Comparison of ENCODE assay signal across 23 cellular contexts in the genomic region with DNA sequence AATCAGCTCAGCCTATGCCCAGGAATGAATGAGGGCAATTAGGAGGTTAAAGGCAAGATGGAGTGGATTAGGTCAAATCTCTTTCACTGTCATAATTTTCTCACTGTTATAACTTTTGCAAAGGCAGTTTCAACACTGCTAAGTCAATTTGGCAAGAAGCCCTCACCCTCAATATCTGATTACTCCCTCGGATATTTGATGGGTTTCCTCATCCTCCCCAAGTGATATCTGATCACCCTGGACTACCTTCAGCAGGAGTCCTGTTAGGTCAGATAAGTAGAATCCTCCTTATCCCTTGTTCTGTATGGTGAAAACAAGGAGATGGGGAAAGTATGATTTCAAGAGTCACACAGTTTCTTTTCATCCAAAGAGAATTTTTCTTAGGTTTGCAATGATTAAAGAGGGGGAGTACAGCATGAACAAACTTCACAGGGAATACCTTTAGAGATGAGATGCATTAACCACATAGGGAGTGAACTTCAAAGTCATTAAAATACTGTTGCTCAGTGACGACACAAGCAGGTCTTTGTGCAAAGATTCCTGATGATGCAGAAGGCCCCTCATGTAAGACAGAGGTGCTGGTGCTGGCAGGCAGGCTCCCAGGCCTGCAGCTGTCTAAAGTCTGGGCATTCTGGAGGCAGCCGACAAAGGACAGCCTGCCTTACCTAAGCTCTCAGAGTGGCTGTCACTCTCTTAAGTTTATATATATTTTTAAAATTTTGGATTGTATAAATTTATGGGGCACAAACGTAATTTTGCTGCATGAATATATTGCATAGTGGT.
A peak's percentile ranks its signal among the peaks of the same experiment; 100 is the strongest.
DNase-seq lines count a peak whose midpoint lies in the region; ATAC-seq and TF ChIP-seq lines count a peak whose summit lies in the region.
"Had no signal": no experiment of that assay in that cellular context is flagged by ENCODE, and none has a peak within 500 bp of the region (broad histone marks: within the 10 kb centered on the region; RNA-seq: fewer than 3 reads in every experiment).

No MANE protein-coding gene starts in this region.

- H3K4me3 ChIP-seq in cardiac muscle cell (no peak overlapping the region), mesenchymal stem cell (ENCODE audit: insufficient read depth in 1 of 2, low read depth in 1 of 2, low read length in 2 of 2) (no peak overlapping the region), trophoblast cell (ENCODE audit: low read depth, low read length) (no peak overlapping the region)
- H3K4me3 ChIP-seq: GM12878, GM23338, Peyer's patch had no signal

- no peaks in the 10 kb centered on the region for H3K27me3 ChIP-seq in cardiac muscle cell
- H3K27me3 ChIP-seq in mesenchymal stem cell (ENCODE audit: control insufficient read depth in 1 of 2, insufficient read depth in 1 of 2, low read length in 2 of 2), result no peaks in the 10 kb centered on the region
- no peaks in the 10 kb centered on the region for H3K27me3 ChIP-seq in trophoblast cell (ENCODE audit: insufficient read depth, low read length)
- H3K27me3 ChIP-seq: BE2C, Peyer's patch had no signal

- no peak overlapping the region for H4K12ac ChIP-seq in trophoblast cell (ENCODE audit: low read depth, low read length)

- H3K9ac ChIP-seq in mesenchymal stem cell (ENCODE audit: low read length) (no peak overlapping the region), trophoblast cell (ENCODE audit: low read length) (no peak overlapping the region)

- H3K79me1 ChIP-seq in mesenchymal stem cell (replicated peaks; ENCODE audit: low read length, poor library complexity, severe bottlenecking) (no peaks in the 10 kb centered on the region), trophoblast cell (ENCODE audit: low read length) (peaks cover 50% of the 10 kb centered on the region)

- WGBS in mesenchymal stem cell, result 57% methylated on average over 2 of the region's 4 CpGs
- no CpG with 5 or more reads among the region's 4 CpGs for WGBS in trophoblast cell (ENCODE audit: extremely low coverage, insufficient coverage, insufficient read length)

- H3K27ac ChIP-seq in cardiac muscle cell (peak overlapping the region; percentile 83), mesenchymal stem cell (ENCODE audit: low read length, poor library complexity, severe bottlenecking) (no peak overlapping the region), trophoblast cell (ENCODE audit: low read depth, low read length) (peak overlapping the region; percentile 92)
- H3K27ac ChIP-seq: 22Rv1, Peyer's patch had no signal

- H2AK5ac ChIP-seq in mesenchymal stem cell (ENCODE audit: low read length, severe bottlenecking), result no peak overlapping the region
- H2AK5ac ChIP-seq in trophoblast cell (ENCODE audit: low read length), result peak overlapping the region; percentile 71

- no peak overlapping the region for H4K91ac ChIP-seq in mesenchymal stem cell (ENCODE audit: low read length)
- H4K91ac ChIP-seq in trophoblast cell (ENCODE audit: low read depth, low read length), result peak overlapping the region; percentile 88

- H4K8ac ChIP-seq in mesenchymal stem cell (ENCODE audit: low read length), result no peak overlapping the region
- peak overlapping the region; percentile 74 for H4K8ac ChIP-seq in trophoblast cell (ENCODE audit: low read depth, low read length)

- H2BK5ac ChIP-seq in mesenchymal stem cell (ENCODE audit: low read depth, low read length, poor library complexity, severe bottlenecking), result no peak overlapping the region
- peak overlapping the region; percentile 97 for H2BK5ac ChIP-seq in trophoblast cell (ENCODE audit: low read depth, low read length, poor library complexity)

- no peak for TF ChIP-seq CTCF in cardiac muscle cell (IDR thresholded peaks at IDR 0.05; ENCODE audit: low read depth, low read length)

- H3K4me1 ChIP-seq in cardiac muscle cell (ENCODE audit: low read depth) (peaks cover 22% of the 10 kb centered on the region), mesenchymal stem cell (ENCODE audit: control insufficient read depth, insufficient read depth, low read depth, low read length) (no peaks in the 10 kb centered on the region), trophoblast cell (ENCODE audit: control insufficient read depth in 1 of 2, insufficient read depth in 2 of 2, low read length in 2 of 2) (peaks cover 18 to 30% of the 10 kb centered on the region in 2 experiments)
- H3K4me1 ChIP-seq: Peyer's patch had no signal

- ATAC-seq in left ventricle myocardium superior, result no peak
- no peak for ATAC-seq in HG02571 (IDR thresholded peaks at IDR 0.05; ENCODE audit: unreplicated experiment)
- ATAC-seq: GM12878, GM23338 had no signal

- H3K4me2 ChIP-seq in mesenchymal stem cell (ENCODE audit: low read length, poor library complexity, severe bottlenecking), result no peak overlapping the region
- H3K4me2 ChIP-seq in trophoblast cell (ENCODE audit: low read length), result no peak overlapping the region
- H3K4me2 ChIP-seq: GM23338 had no signal

- no peak overlapping the region for H2BK120ac ChIP-seq in mesenchymal stem cell (ENCODE audit: low read depth, low read length)
- peak overlapping the region; percentile 94 for H2BK120ac ChIP-seq in trophoblast cell (ENCODE audit: insufficient read depth, low read length, poor library complexity)

- no peak overlapping the region for H3K4ac ChIP-seq in mesenchymal stem cell (ENCODE audit: low read depth in 1 of 2, low read length in 2 of 2)
- H3K4ac ChIP-seq in trophoblast cell (ENCODE audit: low read depth, low read length), result peak overlapping the region; percentile 63

- H3K36me3 ChIP-seq in cardiac muscle cell (no peaks in the 10 kb centered on the region), mesenchymal stem cell (ENCODE audit: control insufficient read depth in 1 of 2, insufficient read depth in 2 of 2, low read depth in 1 of 2, low read length in 2 of 2) (no peaks in the 10 kb centered on the region), trophoblast cell (ENCODE audit: control insufficient read depth in 1 of 2, insufficient read depth in 2 of 2, low read length in 2 of 2) (no peaks in the 10 kb centered on the region)
- H3K36me3 ChIP-seq: BE2C, Peyer's patch had no signal

- no peak overlapping the region for H2BK12ac ChIP-seq in mesenchymal stem cell (ENCODE audit: low read length in 2 of 2)
- H2BK12ac ChIP-seq in trophoblast cell (ENCODE audit: low read length), result peak overlapping the region; percentile 91

- H2BK15ac ChIP-seq in mesenchymal stem cell (ENCODE audit: low read depth, poor library complexity, severe bottlenecking), result no peak overlapping the region

- intact Hi-C loops in left ventricle myocardium superior (cut with micrococcal nuclease), result no loop called here

- H2AFZ ChIP-seq in mesenchymal stem cell (ENCODE audit: low read depth, low read length), result no peak overlapping the region
- H2AFZ ChIP-seq in trophoblast cell (ENCODE audit: insufficient read depth, low read length, poor library complexity), result no peak overlapping the region

- H3K23ac ChIP-seq in mesenchymal stem cell (ENCODE audit: low read length in 2 of 2) (no peak overlapping the region), trophoblast cell (ENCODE audit: low read length) (no peak overlapping the region)

- DNase-seq in cardiac muscle cell (ENCODE audit: low read depth in 1 of 2, low spot score in 1 of 2) (no peak), left ventricle myocardium superior (no peak), mesenchymal stem cell (peak; percentile 6), trophoblast cell (peak; percentile 75 to 92), NCI-H2107 (lab: John Stamatoyannopoulos, UW) (no peak), SK-N-DZ (ENCODE audit: low spot score) (no peak)
- DNase-seq: CD8-positive, alpha-beta memory T cell; DMS 273 treated with DMSO at 0.1 percent for 48 hours; DMS79; EL; GDM1; H9; MV-4-11; NCI-H1105 treated with DMSO at 0.1 percent for 48 hours; NCI-H2029; NCI-H69; Peyer's patch; SIG-M5 had no signal

- peaks cover 6% of the 10 kb centered on the region for H3K79me2 ChIP-seq in trophoblast cell (ENCODE audit: control insufficient read depth, insufficient read depth, low read length, poor library complexity)

- H3K14ac ChIP-seq in mesenchymal stem cell (ENCODE audit: low read length in 2 of 2) (no peak overlapping the region), trophoblast cell (ENCODE audit: low read length) (peak overlapping the region; percentile 79)

- H3K9me3 ChIP-seq in cardiac muscle cell (ENCODE audit: low read depth) (no peaks in the 10 kb centered on the region), mesenchymal stem cell (ENCODE audit: control insufficient read depth, low read length) (peaks cover 4% of the 10 kb centered on the region), trophoblast cell (ENCODE audit: insufficient read depth, low read depth, low read length) (no peaks in the 10 kb centered on the region)
- H3K9me3 ChIP-seq: BE2C, Peyer's patch had no signal

- H3K18ac ChIP-seq in mesenchymal stem cell (ENCODE audit: low read depth in 1 of 2, low read length in 2 of 2), result no peak overlapping the region
- H3K18ac ChIP-seq in trophoblast cell (ENCODE audit: low read length), result no peak overlapping the region

Comparison
In these comparisons a context has a peak if more than half of its experiments do, and no peak if none do; other contexts are left out.
1. DNase-seq: peak in mesenchymal stem cell (single experiment) and trophoblast cell (2 of 2); none in cardiac muscle cell (0 of 2), left ventricle myocardium superior (single experiment), NCI-H2107 (single experiment) and SK-N-DZ (single experiment).